ENCODE assay signal across 21 cellular contexts in genomic region chr2:30115981-30116285, GRCh38. TPM values are rescaled to one million over a fixed set of nuclear protein-coding genes. Genes with fewer than 3 reads are reported as not detected.
A peak's percentile ranks its signal among the peaks of the same experiment; 100 is the strongest.
DNase-seq lines count a peak whose midpoint lies in the region; ATAC-seq, FAIRE-seq and TF ChIP-seq lines count a peak whose summit lies in the region.
"Had no signal": no experiment of that assay in that cellular context is flagged by ENCODE, and none has a peak within 500 bp of the region (broad histone marks: within the 10 kb centered on the region; RNA-seq: fewer than 3 reads in every experiment).

No MANE protein-coding gene starts in this region.

- DNase-seq in activated naive CD4-positive, alpha-beta T cell treated with anti-CD3 and anti-CD28 coated beads, Interleukin-2, amount 50 U/mL, for 72 hours (ENCODE audit: low spot score in 2 of 2): no peak
- no peak for DNase-seq in activated naive CD4-positive, alpha-beta T cell treated with Interleukin-2 at 50 U/mL for 16 hours
- DNase-seq in OCI-LY7 (ENCODE audit: low spot score): no peak
- no peak for DNase-seq in K562 (ENCODE audit: extremely low read depth in 1 of 4, low spot score in 3 of 4)
- DNase-seq in upper lobe of right lung: no peak
- DNase-seq in effector CD4-positive, alpha-beta T cell: no peak
- DNase-seq in middle frontal gyrus (ENCODE audit: extremely low spot score, low spot score): no peak
- DNase-seq: NCI-H524 treated with DMSO at 0.1 percent for 48 hours had no signal

- CTCF ChIA-PET in OCI-LY7 (lab: Charles Lee; ENCODE audit: unreplicated experiment) (no interaction called here), K562 (lab: Yijun Ruan, JAX; ENCODE audit: low intra/inter-chr PET ratio) (interaction anchor here (0.7 to 1.4 kb wide), 2 partner anchors 25 to 1880 kb away, joined by 3 to 15 read pairs; no protein-coding TSS in a partner anchor)

- peak; percentile 20 to 34 for ATAC-seq in activated naive CD4-positive, alpha-beta T cell treated with anti-CD3 and anti-CD28 coated beads, Interleukin-2, amount 50 U/mL, for 72 hours
- ATAC-seq in K562: peak; percentile 40
- no peak for ATAC-seq in upper lobe of right lung
- no peak for ATAC-seq in GM18511 (IDR thresholded peaks at IDR 0.05; ENCODE audit: unreplicated experiment)

- H3K36me3 ChIP-seq in OCI-LY7 (ENCODE audit: insufficient read depth, low read length) (no peaks in the 10 kb centered on the region), K562 (ENCODE audit: control insufficient read depth, insufficient read depth, low read length) (no peaks in the 10 kb centered on the region), upper lobe of right lung (no peaks in the 10 kb centered on the region)
- H3K36me3 ChIP-seq: left ventricle myocardium inferior, right atrium auricular region had no signal

- FAIRE-seq in K562 (lab: Jason Lieb, UNC): no peak
- FAIRE-seq: A204.1, colon, D721Med had no signal

- BruUV-seq in OCI-LY7 (replicated peaks; lab: Mats Ljungman, UMichigan) (no TSS peak), K562 (replicated peaks; lab: Mats Ljungman, UMichigan) (no TSS peak)

- peak; percentile 50; the same call in 1 of the 2 replicates for TF ChIP-seq CTCF in OCI-LY7 (conservative IDR thresholded peaks at IDR 0.05; ENCODE audit: low read length)
- no peak for TF ChIP-seq CTCF in K562 (IDR thresholded peaks at IDR 0.05 in 2 of 3, conservative IDR thresholded peaks at IDR 0.05 in 1 of 3; ENCODE audit: insufficient read depth in 2 of 3, low read depth in 1 of 3, low read length in 3 of 3)
- peak; percentile 10 for TF ChIP-seq CTCF in upper lobe of right lung (IDR thresholded peaks at IDR 0.05)

- H3K4me3 ChIP-seq in OCI-LY7 (ENCODE audit: low read depth, low read length, poor library complexity, severe bottlenecking): no peak overlapping the region
- H3K4me3 ChIP-seq in K562: no peak overlapping the region
- H3K4me3 ChIP-seq in upper lobe of right lung: no peak overlapping the region
- H3K4me3 ChIP-seq: left ventricle myocardium inferior, right atrium auricular region, smooth muscle cell, testis had no signal

- H3K4me1 ChIP-seq in OCI-LY7 (ENCODE audit: insufficient read depth, low read length, poor library complexity, severe bottlenecking) (peaks cover 10% of the 10 kb centered on the region), K562 (replicated peaks in 1 of 2; ENCODE audit: control insufficient read depth in 2 of 2, insufficient read depth in 2 of 2, low read length in 2 of 2) (no peaks in the 10 kb centered on the region; a peak in 1 of 5 replicates), upper lobe of right lung (no peaks in the 10 kb centered on the region)
- H3K4me1 ChIP-seq: right atrium auricular region, testis had no signal

- H3K9ac ChIP-seq in K562 (ENCODE audit: insufficient read depth in 1 of 2, low read depth in 2 of 2, low read length in 2 of 2): no peak overlapping the region

- TF ChIP-seq RAD21 in K562 (CRISPR knock-in tag; conservative IDR thresholded peaks at IDR 0.05 in 1 of 2, IDR thresholded peaks at IDR 0.05 in 1 of 2): no peak

- H3K4me2 ChIP-seq in OCI-LY7 (ENCODE audit: low read length): no peak overlapping the region
- no peak overlapping the region for H3K4me2 ChIP-seq in K562 (ENCODE audit: insufficient read depth, low read length)

- TF ChIP-seq EP300 in K562 (IDR thresholded peaks at IDR 0.05; ENCODE audit: low read length): no peak

- H3K9me3 ChIP-seq in OCI-LY7 (ENCODE audit: low read length) (no peaks in the 10 kb centered on the region), K562 (replicated peaks; ENCODE audit: control insufficient read depth, insufficient read depth, low read depth, low read length) (no peaks in the 10 kb centered on the region), upper lobe of right lung (no peaks in the 10 kb centered on the region)
- H3K9me3 ChIP-seq: left ventricle myocardium inferior, right atrium auricular region, testis had no signal

- H4K20me1 ChIP-seq in OCI-LY7 (ENCODE audit: insufficient read depth, low read length) (no peaks in the 10 kb centered on the region), K562 (replicated peaks; ENCODE audit: control insufficient read depth, insufficient read depth, low read length) (no peaks in the 10 kb centered on the region)

- H3K79me2 ChIP-seq in OCI-LY7 (ENCODE audit: insufficient read depth, low read depth, low read length): no peaks in the 10 kb centered on the region
- H3K79me2 ChIP-seq in K562 (ENCODE audit: control insufficient read depth, insufficient read depth, low read length): no peaks in the 10 kb centered on the region

- no peaks in the 10 kb centered on the region for H3K9me1 ChIP-seq in K562 (ENCODE audit: control insufficient read depth, insufficient read depth, low read length)

- intact Hi-C loops in OCI-LY7 (cut with micrococcal nuclease; ENCODE audit: unreplicated experiment) (loop anchor here (1.0 kb wide), 3 partner anchors 25 to 193 kb away; no protein-coding TSS in a partner anchor), K562 (cut with micrococcal nuclease) (loop anchor here (1.0 kb wide), 1 partner anchor 25 kb away; no protein-coding TSS in a partner anchor), upper lobe of right lung (cut with DNase I) (no loop called here)

- H3K27ac ChIP-seq in OCI-LY7 (ENCODE audit: low read depth, low read length, poor library complexity, severe bottlenecking) (no peak overlapping the region), K562 (ENCODE audit: extremely low read depth, low read depth, low read length) (no peak overlapping the region), upper lobe of right lung (no peak overlapping the region)
- H3K27ac ChIP-seq: left ventricle myocardium inferior, right atrium auricular region, testis had no signal

- in situ Hi-C loops in K562 (cut with MboI): no loop called here

- H2AFZ ChIP-seq in OCI-LY7 (ENCODE audit: low read length) (no peak overlapping the region; the same call in 1 of the 2 replicates), K562 (ENCODE audit: low read depth, low read length) (no peak overlapping the region)

- H3K9me3 Mint-ChIP-seq in activated naive CD4-positive, alpha-beta T cell treated with anti-CD3 and anti-CD28 coated beads, Interleukin-2, amount 50 U/mL, for 72 hours: no peaks in the 10 kb centered on the region
- H3K9me3 Mint-ChIP-seq: activated naive CD8-positive, alpha-beta T cell treated with anti-CD3 and anti-CD28 coated beads for 36 hours; CD4-positive, alpha-beta T cell; effector memory CD8-positive, alpha-beta T cell; stimulated activated naive CD8-positive, alpha-beta T cell treated with anti-CD3 and anti-CD28 coated beads, Interleukin-15, Interleukin-2, amounts not matched to agents 100 ng/mL and 50 ng/mL, for 24 hours had no signal

- TF ChIP-seq POLR2A in K562 (conservative IDR thresholded peaks at IDR 0.05): no peak

- H3K9me2 ChIP-seq in OCI-LY7 (ENCODE audit: insufficient read depth, low read length): no peaks in the 10 kb centered on the region

- H3K27me3 ChIP-seq in K562 (ENCODE audit: control insufficient read depth in 2 of 2, insufficient read depth in 2 of 2, low read length in 2 of 2) (peaks cover 19 to 57% of the 10 kb centered on the region in 2 experiments), upper lobe of right lung (no peaks in the 10 kb centered on the region)
- H3K27me3 ChIP-seq: right atrium auricular region, testis had no signal

- H3K36me3 Mint-ChIP-seq in activated naive CD4-positive, alpha-beta T cell treated with anti-CD3 and anti-CD28 coated beads, Interleukin-2, amount 50 U/mL, for 72 hours: no peaks in the 10 kb centered on the region
- H3K36me3 Mint-ChIP-seq: activated naive CD8-positive, alpha-beta T cell treated with anti-CD3 and anti-CD28 coated beads for 36 hours had no signal

- POLR2A ChIA-PET in OCI-LY7 (lab: Charles Lee): interaction anchor here (0.7 to 0.9 kb wide), 2 partner anchors 28 to 39 kb away, joined by 3 read pairs; no protein-coding TSS in a partner anchor
- POLR2A ChIA-PET in K562 (lab: Yijun Ruan, JAX): no interaction called here

- 8% methylated on average over 5 of the region's 5 CpGs for WGBS in K562 (ENCODE audit: insufficient coverage, low coverage, missing lambda C conversion rate)

- H3K27ac Mint-ChIP-seq in activated naive CD4-positive, alpha-beta T cell treated with anti-CD3 and anti-CD28 coated beads, Interleukin-2, amount 50 U/mL, for 72 hours: peak overlapping the region in 1 of 2 donors; percentile 56
- H3K27ac Mint-ChIP-seq: activated CD4-positive, alpha-beta T cell treated with anti-CD3 and anti-CD28 coated beads for 36 hours; activated naive CD8-positive, alpha-beta T cell treated with anti-CD3 and anti-CD28 coated beads for 36 hours; CD4-positive, alpha-beta T cell; stimulated activated naive CD8-positive, alpha-beta T cell treated with anti-CD3 and anti-CD28 coated beads, Interleukin-15, Interleukin-2, amounts not matched to agents 100 ng/mL and 50 ng/mL, for 24 hours had no signal

TF ChIP-seq in K562, 482 proteins besides CTCF, POLR2A, EP300 and RAD21 (continues in another document):
- TF ChIP-seq ZNF785 (CRISPR knock-in tag; IDR thresholded peaks at IDR 0.05): no peak

RNA-seq across cellular contexts. Expression of gene YPEL5, which starts 30.9 kb away (rescaled TPM):
- 10 to 100 TPM; 26.0 to 73.7 TPM for total RNA-seq in activated naive CD4-positive, alpha-beta T cell treated with anti-CD3 and anti-CD28 coated beads, Interleukin-2, amount 50 U/mL, for 72 hours
- total RNA-seq in OCI-LY7 (2014; rRNA removed; shearing (Covaris generic)): 37.9 and 38.9 TPM in 2 replicates
- total RNA-seq in OCI-LY7 (2022) (52.1 and 66.4 TPM in 2 replicates), K562 (2014; rRNA removed) (7.8 and 9.1 TPM in 2 replicates), K562 (2014; rRNA removed; fragmentation: Illumina TruSeq; extraction: Trizol) (10.3 and 13.4 TPM in 2 replicates), K562 (2015; rRNA removed; fragmentation: Illumina TruSeq; extraction: Trizol) (4.9 and 5.4 TPM in 2 replicates), K562 (2021) (12.0 and 12.3 TPM in 2 replicates), upper lobe of right lung (101 TPM)
- 9.5 and 20.9 TPM in 2 replicates for total RNA-seq in K562 (2011; cell fraction: chromatin; rRNA removed; ENCODE audit: low replicate concordance)
- 5.9 and 6.2 TPM in 2 replicates for total RNA-seq in K562 (2011; cell fraction: nucleolus; rRNA removed)
- 13.0 and 14.9 TPM in 2 replicates for total RNA-seq in K562 (2011; cell fraction: nucleoplasm; rRNA removed)
- polyA plus RNA-seq in K562 (2011; rRNA removed) (34.4 and 37.4 TPM in 2 replicates), K562 (2014; fragmentation: Illumina TruSeq; extraction: Trizol) (10.9 and 11.9 TPM in 2 replicates), K562 (2014; fragmentation: Nextera tagmentation; extraction: Ambion mirVana) (10 to 100 TPM; 19.0 to 23.8 TPM), K562 (2014; rRNA removed) (13.5 and 15.0 TPM in 2 replicates)
- polyA plus RNA-seq in K562 (2011; cell fraction: cytosol; rRNA removed): 14.7 and 17.6 TPM in 2 replicates
- polyA plus RNA-seq in K562 (2011; cell fraction: nucleus; rRNA removed): 10.9 and 20.4 TPM in 2 replicates
- 12.8 and 40.6 TPM in 2 replicates for polyA plus RNA-seq in K562 (2012)
- polyA minus RNA-seq in K562 (2011; rRNA and poly(A)+ RNA removed): 31.6 and 33.5 TPM in 2 replicates
- 10.4 and 11.4 TPM in 2 replicates for polyA minus RNA-seq in K562 (2011; cell fraction: cytosol; rRNA and poly(A)+ RNA removed)
- polyA minus RNA-seq in K562 (2011; cell fraction: nucleus; rRNA and poly(A)+ RNA removed): 6.6 and 11.2 TPM in 2 replicates

Comparison
In these comparisons a context has a peak if more than half of its experiments do, and no peak if none do; other contexts are left out.
1. ATAC-seq: peak in activated naive CD4-positive, alpha-beta T cell treated with anti-CD3 and anti-CD28 coated beads, Interleukin-2, amount 50 U/mL, for 72 hours (2 of 2) and K562 (single experiment); none in upper lobe of right lung (single experiment) and GM18511 (single experiment).
2. CTCF ChIP-seq: peak in OCI-LY7 (single experiment) and upper lobe of right lung (single experiment); none in K562 (0 of 3).